ENCODE assay signal across 15 cellular contexts in genomic region chr7:30865077-30865476, GRCh38. TPM values are rescaled to one million over a fixed set of nuclear protein-coding genes. Genes with fewer than 3 reads are reported as not detected.
DNase-seq lines count a peak whose midpoint lies in the region; ATAC-seq and TF ChIP-seq lines count a peak whose summit lies in the region.
"Had no signal": no experiment of that assay in that cellular context is flagged by ENCODE, and none has a peak within 500 bp of the region (broad histone marks: within the 10 kb centered on the region; RNA-seq: fewer than 3 reads in every experiment).

No MANE protein-coding gene starts in this region.

- H3K4me3 ChIP-seq in BLaER1 treated with 17β-estradiol and CSF1 and Interleukin-3, amounts not matched to agents 10 nM and 100 nM = no peak overlapping the region
- H3K4me3 ChIP-seq in ascending aorta = no peak overlapping the region
- H3K4me3 ChIP-seq in neural progenitor cell = no peak overlapping the region
- H3K4me3 ChIP-seq in upper lobe of right lung = no peak overlapping the region
- H3K4me3 ChIP-seq in GM23248 = no peak overlapping the region

- 80 to 83% methylated on average over 4 of the region's 4 CpGs for WGBS in GM23248 (ENCODE audit: low coverage in 1 of 2, low lambda C conversion rate in 2 of 2, missing lambda C conversion rate in 2 of 2), 2 experiments

- peaks cover 24% of the 10 kb centered on the region for H3K4me1 Mint-ChIP-seq in neural progenitor cell
- H3K4me1 Mint-ChIP-seq: CD4-positive, alpha-beta memory T cell had no signal

- ATAC-seq in upper lobe of right lung (peak; percentile 8), HG03442 (IDR thresholded peaks at IDR 0.05; ENCODE audit: unreplicated experiment) (no peak)

- H3K9me3 Mint-ChIP-seq in neural progenitor cell = no peaks in the 10 kb centered on the region
- H3K9me3 Mint-ChIP-seq: CD4-positive, alpha-beta memory T cell; HFFc6 had no signal

- H3F3A ChIP-seq in neural progenitor cell (ENCODE audit: low read depth) (no peaks in the 10 kb centered on the region), GM23248 (ENCODE audit: insufficient read depth) (no peaks in the 10 kb centered on the region)

- H3K27ac ChIP-seq in BLaER1 treated with 17β-estradiol and CSF1 and Interleukin-3, amounts not matched to agents 10 nM and 100 nM = no peak overlapping the region
- peak overlapping the region; percentile 65 to 66 for H3K27ac ChIP-seq in ascending aorta
- no peak overlapping the region for H3K27ac ChIP-seq in neural progenitor cell
- no peak overlapping the region for H3K27ac ChIP-seq in upper lobe of right lung
- H3K27ac ChIP-seq in GM23248 = no peak overlapping the region
- H3K27ac ChIP-seq: C4-2B had no signal

- H3K4me3 Mint-ChIP-seq in neural progenitor cell = no peak overlapping the region
- H3K4me3 Mint-ChIP-seq: CD4-positive, alpha-beta memory T cell; HFFc6 had no signal

- H3K9ac ChIP-seq in BLaER1 treated with 17β-estradiol and CSF1 and Interleukin-3, amounts not matched to agents 10 nM and 100 nM = no peak overlapping the region
- H3K9ac ChIP-seq in neural progenitor cell (no peak overlapping the region), GM23248 (no peak overlapping the region)

- H2AFZ ChIP-seq in neural progenitor cell (replicated peaks) = no peak overlapping the region
- H2AFZ ChIP-seq in GM23248 = no peak overlapping the region

- H3K27me3 ChIP-seq in BLaER1 treated with 17β-estradiol and CSF1 and Interleukin-3, amounts not matched to agents 10 nM and 100 nM = 0 out of 22 replicates have a peak, but pooled peaks cover 0 to 1% (median 0%) of the 10 kb centered on the region in 11 experiments
- no peaks in the 10 kb centered on the region for H3K27me3 ChIP-seq in ascending aorta
- H3K27me3 ChIP-seq in neural progenitor cell = no peaks in the 10 kb centered on the region
- no peaks in the 10 kb centered on the region for H3K27me3 ChIP-seq in upper lobe of right lung
- no peaks in the 10 kb centered on the region for H3K27me3 ChIP-seq in GM23248 (replicated peaks; ENCODE audit: insufficient read depth)

- H3K36me3 Mint-ChIP-seq in neural progenitor cell = no peaks in the 10 kb centered on the region
- H3K36me3 Mint-ChIP-seq: CD4-positive, alpha-beta memory T cell had no signal

- peaks cover 7% of the 10 kb centered on the region for H3K27me3 Mint-ChIP-seq in neural progenitor cell (ENCODE audit: insufficient read depth, low read depth)
- H3K27me3 Mint-ChIP-seq: CD4-positive, alpha-beta memory T cell had no signal

- H3K9me3 ChIP-seq in BLaER1 treated with 17β-estradiol and CSF1 and Interleukin-3, amounts not matched to agents 10 nM and 100 nM (replicated peaks in 1 of 11) = no peaks in the 10 kb centered on the region
- H3K9me3 ChIP-seq in ascending aorta = no peaks in the 10 kb centered on the region
- no peaks in the 10 kb centered on the region for H3K9me3 ChIP-seq in neural progenitor cell (ENCODE audit: low read depth)
- no peaks in the 10 kb centered on the region for H3K9me3 ChIP-seq in upper lobe of right lung
- no peaks in the 10 kb centered on the region for H3K9me3 ChIP-seq in GM23248 (ENCODE audit: low read depth)

- DNase-seq in ascending aorta (ENCODE audit: low spot score in 2 of 2) = no peak
- no peak for DNase-seq in neural progenitor cell (ENCODE audit: low spot score)
- DNase-seq in upper lobe of right lung = no peak
- no peak for DNase-seq in GM23248
- DNase-seq in SKM-1 treated with dmso at 0.1 percent for 144 hours (lab: John Stamatoyannopoulos, UW; ENCODE audit: unreplicated experiment) = no peak
- DNase-seq: ACHN; CD4-positive, alpha-beta memory T cell; DMS153; DND-41; GDM1; HCEC 1CT; HFFc6 had no signal

- intact Hi-C loops in ascending aorta (cut with DNase I) (loop anchor here (2.0 kb wide), 1 partner anchor 24 kb away; no protein-coding TSS in a partner anchor), upper lobe of right lung (cut with DNase I) (no loop called here)

- H3K79me2 ChIP-seq in neural progenitor cell (ENCODE audit: low read depth) (no peaks in the 10 kb centered on the region), GM23248 (ENCODE audit: insufficient read depth) (no peaks in the 10 kb centered on the region)

- TF ChIP-seq CTCF in ascending aorta (IDR thresholded peaks at IDR 0.05) (no peak), neural progenitor cell (IDR thresholded peaks at IDR 0.05) (no peak), upper lobe of right lung (IDR thresholded peaks at IDR 0.05) (no peak)

- peaks cover 0 to 10% (median 0%) of the 10 kb centered on the region in 11 experiments; a peak in 3 of 22 replicates for H4K20me1 ChIP-seq in BLaER1 treated with 17β-estradiol and CSF1 and Interleukin-3, amounts not matched to agents 10 nM and 100 nM
- no peaks in the 10 kb centered on the region for H4K20me1 ChIP-seq in neural progenitor cell (ENCODE audit: low read depth)
- no peaks in the 10 kb centered on the region for H4K20me1 ChIP-seq in GM23248 (ENCODE audit: insufficient read depth)

- H3K36me3 ChIP-seq in BLaER1 treated with 17β-estradiol and CSF1 and Interleukin-3, amounts not matched to agents 10 nM and 100 nM = no peaks in the 10 kb centered on the region
- H3K36me3 ChIP-seq in ascending aorta (peaks cover 4 to 7% of the 10 kb centered on the region in 2 donors), neural progenitor cell (no peaks in the 10 kb centered on the region), upper lobe of right lung (peaks cover 7% of the 10 kb centered on the region), GM23248 (ENCODE audit: low read depth) (no peaks in the 10 kb centered on the region)

- peak overlapping the region; percentile 29 for H3K27ac Mint-ChIP-seq in neural progenitor cell
- H3K27ac Mint-ChIP-seq: CD4-positive, alpha-beta memory T cell; HFFc6 had no signal

- peaks cover 17 to 95% (median 66%) of the 10 kb centered on the region in 10 experiments for H3K4me1 ChIP-seq in BLaER1 treated with 17β-estradiol and CSF1 and Interleukin-3, amounts not matched to agents 10 nM and 100 nM
- H3K4me1 ChIP-seq in ascending aorta = peaks cover 12 to 28% of the 10 kb centered on the region in 2 donors
- peaks cover 12% of the 10 kb centered on the region for H3K4me1 ChIP-seq in neural progenitor cell
- no peaks in the 10 kb centered on the region for H3K4me1 ChIP-seq in upper lobe of right lung
- no peaks in the 10 kb centered on the region for H3K4me1 ChIP-seq in GM23248 (ENCODE audit: insufficient read depth)

- in situ Hi-C loops in GM23248 (cut with MboI) = no loop called here

- no peaks in the 10 kb centered on the region for H3K9me2 ChIP-seq in GM23248 (ENCODE audit: insufficient read depth)

- peak overlapping the region in 10 of 11 experiments; percentile 7 to 86 (median 76); a peak in 17 of 22 replicates for H3K4me2 ChIP-seq in BLaER1 treated with 17β-estradiol and CSF1 and Interleukin-3, amounts not matched to agents 10 nM and 100 nM
- H3K4me2 ChIP-seq in neural progenitor cell (no peak overlapping the region), GM23248 (ENCODE audit: unreplicated experiment) (no peak overlapping the region)

RNA-seq across cellular contexts. Expression of gene AQP1, which starts 46.6 kb away (rescaled TPM):
- 2,113 TPM for total RNA-seq in ascending aorta
- 0.87 TPM in 1 of 2 replicates, not detected in the other for total RNA-seq in neural progenitor cell (ENCODE audit: low replicate concordance)
- total RNA-seq in upper lobe of right lung = 1,132 TPM
- 0.54 and 1.1 TPM in 2 replicates for total RNA-seq in GM23248 (2014; rRNA removed; shearing (Covaris generic))
- polyA plus RNA-seq in GM23248 (2016; fragmentation: Nextera tagmentation; extraction: Ambion mirVana) = 0.33 and 0.34 TPM in 2 replicates
- total RNA-seq: CD4-positive, alpha-beta memory T cell had no signal
- polyA plus RNA-seq: CD4-positive, alpha-beta memory T cell had no signal

Comparison
In these comparisons a context has a peak if more than half of its experiments do, and no peak if none do; other contexts are left out.
1. H3K27ac ChIP-seq: peak in ascending aorta (2 of 2); none in BLaER1 treated with 17β-estradiol and CSF1 and Interleukin-3, amounts not matched to agents 10 nM and 100 nM (0 of 11), neural progenitor cell (single experiment), upper lobe of right lung (single experiment) and GM23248 (single experiment).
2. H3K4me2 ChIP-seq: peak in BLaER1 treated with 17β-estradiol and CSF1 and Interleukin-3, amounts not matched to agents 10 nM and 100 nM (10 of 11); none in neural progenitor cell (single experiment) and GM23248 (single experiment).
3. RNA of gene AQP1, which starts 46.6 kb away (total RNA-seq): 2,113 TPM in ascending aorta (single experiment) and 1,132 TPM in upper lobe of right lung (single experiment); 0.54 to 1.1 TPM in GM23248 and 0.87 TPM in neural progenitor cell; every median in the first group is over 100 times any median in the second.